3 cellular contexts compared by ENCODE assay signal in the genomic region with DNA sequence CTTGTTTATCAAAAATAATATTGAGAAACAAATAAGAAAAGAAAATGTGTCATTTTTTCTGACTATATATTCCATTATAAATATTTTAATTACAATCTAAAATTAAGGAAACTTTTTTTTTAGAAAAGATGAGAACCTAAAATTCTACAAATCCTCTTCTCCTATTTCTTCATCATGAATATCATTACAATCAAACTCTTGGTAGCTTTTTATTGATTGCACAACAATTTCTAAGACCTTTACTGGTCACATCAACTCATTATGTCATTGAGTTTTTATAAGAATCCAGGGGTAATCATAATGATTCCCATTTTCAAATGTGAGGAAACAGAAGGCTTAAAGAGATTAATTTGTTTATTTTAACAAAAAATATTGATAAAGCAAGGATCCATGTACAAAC.
TF ChIP-seq lines count a peak whose summit lies in the region.

No MANE protein-coding gene starts in this region.

TF ChIP-seq in HepG2, 621 proteins besides CTCF, POLR2A, EP300 and RAD21:
- TF ChIP-seq CBX1 (IDR thresholded peaks at IDR 0.05; ENCODE audit: low read depth) (no peak), HNF4A (CRISPR knock-in tag; IDR thresholded peaks at IDR 0.05) (no peak), ZNF777 (CRISPR knock-in tag; IDR thresholded peaks at IDR 0.05) (no peak), NRL (CRISPR knock-in tag; IDR thresholded peaks at IDR 0.05; ENCODE audit: borderline replicate concordance) (no peak), ZNF703 (CRISPR knock-in tag; IDR thresholded peaks at IDR 0.05; ENCODE audit: borderline replicate concordance) (no peak), CEBPB (IDR thresholded peaks at IDR 0.05; ENCODE audit: borderline replicate concordance, low read depth, low read length) (peak; percentile 30; the same call in 1 of the 2 replicates)
- TF ChIP-seq, protein P1, sequence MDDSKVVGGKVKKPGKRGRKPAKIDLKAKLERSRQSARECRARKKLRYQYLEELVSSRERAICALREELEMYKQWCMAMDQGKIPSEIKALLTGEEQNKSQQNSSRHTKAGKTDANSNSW (CRISPR knock-in tag; IDR thresholded peaks at IDR 0.05; ENCODE audit: borderline replicate concordance), result no peak

TF ChIP-seq in IMR-90, 13 proteins besides CTCF, POLR2A, EP300 and RAD21:
- TF ChIP-seq CEBPB (IDR thresholded peaks at IDR 0.05; ENCODE audit: low read depth, low read length) (0 out of 2 replicates have a peak, but pooled peaks have one; percentile 23), NFE2L2 (IDR thresholded peaks at IDR 0.05; ENCODE audit: low read depth, low read length) (no peak), CHD1 (IDR thresholded peaks at IDR 0.05; ENCODE audit: low read depth, low read length) (no peak)
TF ChIP-seq in IMR-90: peak in this region for 1.

TF ChIP-seq in K562, 482 proteins besides CTCF, POLR2A, EP300 and RAD21:
- TF ChIP-seq TCF7L2 (IDR thresholded peaks at IDR 0.05; ENCODE audit: low read depth, low read length) (no peak), CEBPB (tag; IDR thresholded peaks at IDR 0.05) (peak; percentile 54; the same call in 1 of the 2 replicates), GABPB2 (CRISPR knock-in tag; conservative IDR thresholded peaks at IDR 0.05) (no peak), CEBPG (CRISPR knock-in tag; IDR thresholded peaks at IDR 0.05) (no peak), CEBPG (tag; conservative IDR thresholded peaks at IDR 0.05 in 1 of 2, IDR thresholded peaks at IDR 0.05 in 1 of 2) (peak in 1 of 2 experiments; percentile 81; a peak in 2 of 4 replicates), FOXJ3 (CRISPR knock-in tag; IDR thresholded peaks at IDR 0.05) (no peak), TAF1 (IDR thresholded peaks at IDR 0.05; ENCODE audit: control insufficient read depth, extremely low read depth, insufficient read depth, low read length, severe bottlenecking) (no peak)
